Comparison of ENCODE assay signal across 1 cellular context in the genomic region with DNA sequence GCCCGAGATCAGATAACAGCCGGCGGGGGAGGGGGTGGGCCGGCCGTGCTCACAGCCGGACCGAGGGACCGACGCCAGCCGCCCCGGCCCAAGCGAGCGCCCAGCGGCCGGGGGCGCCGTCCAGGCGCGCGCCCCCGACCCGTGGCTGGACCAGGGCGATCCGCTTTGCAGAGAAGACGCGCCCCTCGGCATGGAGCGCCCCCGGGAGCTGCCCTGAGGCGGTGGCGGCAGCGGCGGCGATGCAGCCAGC.
TF ChIP-seq lines count a peak whose summit lies in the region.

No MANE protein-coding gene starts in this region.

TF ChIP-seq in K562, 482 proteins besides CTCF, POLR2A, EP300 and RAD21 (continued from another document):
- TF ChIP-seq, protein P1, sequence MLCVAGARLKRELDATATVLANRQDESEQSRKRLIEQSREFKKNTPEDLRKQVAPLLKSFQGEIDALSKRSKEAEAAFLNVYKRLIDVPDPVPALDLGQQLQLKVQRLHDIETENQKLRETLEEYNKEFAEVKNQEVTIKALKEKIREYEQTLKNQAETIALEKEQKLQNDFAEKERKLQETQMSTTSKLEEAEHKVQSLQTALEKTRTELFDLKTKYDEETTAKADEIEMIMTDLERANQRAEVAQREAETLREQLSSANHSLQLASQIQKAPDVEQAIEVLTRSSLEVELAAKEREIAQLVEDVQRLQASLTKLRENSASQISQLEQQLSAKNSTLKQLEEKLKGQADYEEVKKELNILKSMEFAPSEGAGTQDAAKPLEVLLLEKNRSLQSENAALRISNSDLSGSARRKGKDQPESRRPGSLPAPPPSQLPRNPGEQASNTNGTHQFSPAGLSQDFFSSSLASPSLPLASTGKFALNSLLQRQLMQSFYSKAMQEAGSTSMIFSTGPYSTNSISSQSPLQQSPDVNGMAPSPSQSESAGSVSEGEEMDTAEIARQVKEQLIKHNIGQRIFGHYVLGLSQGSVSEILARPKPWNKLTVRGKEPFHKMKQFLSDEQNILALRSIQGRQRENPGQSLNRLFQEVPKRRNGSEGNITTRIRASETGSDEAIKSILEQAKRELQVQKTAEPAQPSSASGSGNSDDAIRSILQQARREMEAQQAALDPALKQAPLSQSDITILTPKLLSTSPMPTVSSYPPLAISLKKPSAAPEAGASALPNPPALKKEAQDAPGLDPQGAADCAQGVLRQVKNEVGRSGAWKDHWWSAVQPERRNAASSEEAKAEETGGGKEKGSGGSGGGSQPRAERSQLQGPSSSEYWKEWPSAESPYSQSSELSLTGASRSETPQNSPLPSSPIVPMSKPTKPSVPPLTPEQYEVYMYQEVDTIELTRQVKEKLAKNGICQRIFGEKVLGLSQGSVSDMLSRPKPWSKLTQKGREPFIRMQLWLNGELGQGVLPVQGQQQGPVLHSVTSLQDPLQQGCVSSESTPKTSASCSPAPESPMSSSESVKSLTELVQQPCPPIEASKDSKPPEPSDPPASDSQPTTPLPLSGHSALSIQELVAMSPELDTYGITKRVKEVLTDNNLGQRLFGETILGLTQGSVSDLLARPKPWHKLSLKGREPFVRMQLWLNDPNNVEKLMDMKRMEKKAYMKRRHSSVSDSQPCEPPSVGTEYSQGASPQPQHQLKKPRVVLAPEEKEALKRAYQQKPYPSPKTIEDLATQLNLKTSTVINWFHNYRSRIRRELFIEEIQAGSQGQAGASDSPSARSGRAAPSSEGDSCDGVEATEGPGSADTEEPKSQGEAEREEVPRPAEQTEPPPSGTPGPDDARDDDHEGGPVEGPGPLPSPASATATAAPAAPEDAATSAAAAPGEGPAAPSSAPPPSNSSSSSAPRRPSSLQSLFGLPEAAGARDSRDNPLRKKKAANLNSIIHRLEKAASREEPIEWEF (CRISPR knock-in tag; IDR thresholded peaks at IDR 0.05): no peak
- TF ChIP-seq BCOR (IDR thresholded peaks at IDR 0.05): no peak
- TF ChIP-seq AFF1 (IDR thresholded peaks at IDR 0.05; ENCODE audit: low read depth in 1 of 2, partially characterized antibody in 2 of 2): no peak
- no peak for TF ChIP-seq TGIF2 (CRISPR knock-in tag; IDR thresholded peaks at IDR 0.05)
- TF ChIP-seq, protein P2, sequence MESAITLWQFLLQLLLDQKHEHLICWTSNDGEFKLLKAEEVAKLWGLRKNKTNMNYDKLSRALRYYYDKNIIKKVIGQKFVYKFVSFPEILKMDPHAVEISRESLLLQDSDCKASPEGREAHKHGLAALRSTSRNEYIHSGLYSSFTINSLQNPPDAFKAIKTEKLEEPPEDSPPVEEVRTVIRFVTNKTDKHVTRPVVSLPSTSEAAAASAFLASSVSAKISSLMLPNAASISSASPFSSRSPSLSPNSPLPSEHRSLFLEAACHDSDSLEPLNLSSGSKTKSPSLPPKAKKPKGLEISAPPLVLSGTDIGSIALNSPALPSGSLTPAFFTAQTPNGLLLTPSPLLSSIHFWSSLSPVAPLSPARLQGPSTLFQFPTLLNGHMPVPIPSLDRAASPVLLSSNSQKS (CRISPR knock-in tag; IDR thresholded peaks at IDR 0.05): no peak
- TF ChIP-seq EWSR1 (IDR thresholded peaks at IDR 0.05; ENCODE audit: borderline replicate concordance, low read depth, partially characterized antibody): no peak
- TF ChIP-seq ZFPM2 (CRISPR knock-in tag; IDR thresholded peaks at IDR 0.05): no peak
- no peak for TF ChIP-seq ZNF146 (CRISPR knock-in tag; IDR thresholded peaks at IDR 0.05; ENCODE audit: unreplicated experiment)
- TF ChIP-seq SMAD4 (CRISPR knock-in tag; conservative IDR thresholded peaks at IDR 0.05): no peak
TF ChIP-seq in K562: peak in this region for 0.
